In genomic region chr19:16957151-16957662, GRCh38 we compare ENCODE assay signal across 15 cellular contexts.
DNase-seq lines count a peak whose midpoint lies in the region; ATAC-seq, FAIRE-seq and TF ChIP-seq lines count a peak whose summit lies in the region.
"Had no signal": no experiment of that assay in that cellular context is flagged by ENCODE, and none has a peak within 500 bp of the region (broad histone marks: within the 10 kb centered on the region; RNA-seq: fewer than 3 reads in every experiment).

No MANE protein-coding gene starts in this region.

- peaks cover 0 to 3% of the 10 kb centered on the region in 2 donors for H3K27me3 ChIP-seq in body of pancreas
- no peaks in the 10 kb centered on the region for H3K27me3 ChIP-seq in brain microvascular endothelial cell (replicated peaks)

- in situ Hi-C loops in brain microvascular endothelial cell (cut with HindIII; ENCODE audit: low pct_ligation_motif_present, low sequenced_read_pairs), result no loop called here

- no peak for FAIRE-seq in RCC 7860 (lab: Jason Lieb, UNC)
- FAIRE-seq: endothelial cell of umbilical vein, K562 had no signal

- TF ChIP-seq CTCF in AG09319 (IDR thresholded peaks at IDR 0.05; ENCODE audit: low read depth, low read length), result no peak
- no peak for TF ChIP-seq CTCF in LNCaP clone FGC (IDR thresholded peaks at IDR 0.05; ENCODE audit: control insufficient read depth, extremely low read depth, insufficient read depth)
- no peak for TF ChIP-seq CTCF in body of pancreas (IDR thresholded peaks at IDR 0.05)
- no peak for TF ChIP-seq CTCF in brain microvascular endothelial cell (IDR thresholded peaks at IDR 0.05; ENCODE audit: low read depth, low read length, missing control alignments)

- TF ChIP-seq POLR2A in body of pancreas (IDR thresholded peaks at IDR 0.05), result no peak

- intact Hi-C loops in body of pancreas (cut with DNase I), result no loop called here

- H3K36me3 ChIP-seq in body of pancreas (replicated peaks in 1 of 2; ENCODE audit: insufficient read depth in 1 of 2, low read depth in 2 of 2) (no peaks in the 10 kb centered on the region), brain microvascular endothelial cell (replicated peaks) (no peaks in the 10 kb centered on the region)

- H3K27ac ChIP-seq in body of pancreas, result no peak overlapping the region
- H3K27ac ChIP-seq in brain microvascular endothelial cell, result no peak overlapping the region

- H3K4me1 ChIP-seq in body of pancreas, result no peaks in the 10 kb centered on the region

- ATAC-seq in body of pancreas (peak; percentile 21), GM19023 (IDR thresholded peaks at IDR 0.05; ENCODE audit: unreplicated experiment) (no peak), GM19324 (IDR thresholded peaks at IDR 0.05; ENCODE audit: low FRiP score, unreplicated experiment) (no peak)
- ATAC-seq: K562 had no signal

- H3K4me3 ChIP-seq in LNCaP clone FGC (ENCODE audit: low read depth, low read length) (peak overlapping the region; percentile 28), body of pancreas (no peak overlapping the region), brain microvascular endothelial cell (ENCODE audit: low read depth, low read length) (no peak overlapping the region)
- H3K4me3 ChIP-seq: K562 had no signal

- DNase-seq in AG09319 (ENCODE audit: extremely low read depth, low read depth) (peak; percentile 4), LNCaP clone FGC (ENCODE audit: low read depth) (peak; percentile 54), body of pancreas (peak in 1 of 4 donors; percentile 2), iris pigment epithelial cell (ENCODE audit: low read depth) (peak; percentile 15), brain microvascular endothelial cell (no peak), RCC 7860 (ENCODE audit: low spot score) (no peak)
- DNase-seq: CD8-positive, alpha-beta memory T cell; NCI-H510A; nucleus accumbens; stimulated activated CD4-positive, alpha-beta T cell treated with anti-CD3 and anti-CD28 coated beads, Interleukin-4, amount 100 ng/mL, for 1 hour; T-helper 1 cell had no signal

- WGBS in body of pancreas, 2 donors, result 22 to 37% methylated on average over 7 of the region's 7 CpGs

- H3K9me3 ChIP-seq in body of pancreas, result no peaks in the 10 kb centered on the region

Comparison
In these comparisons a context has a peak if more than half of its experiments do, and no peak if none do; other contexts are left out.
1. DNase-seq: peak in AG09319 (single experiment), LNCaP clone FGC (single experiment) and iris pigment epithelial cell (single experiment); none in brain microvascular endothelial cell (single experiment) and RCC 7860 (single experiment).